10 cellular contexts compared by ENCODE assay signal in the genomic region with DNA sequence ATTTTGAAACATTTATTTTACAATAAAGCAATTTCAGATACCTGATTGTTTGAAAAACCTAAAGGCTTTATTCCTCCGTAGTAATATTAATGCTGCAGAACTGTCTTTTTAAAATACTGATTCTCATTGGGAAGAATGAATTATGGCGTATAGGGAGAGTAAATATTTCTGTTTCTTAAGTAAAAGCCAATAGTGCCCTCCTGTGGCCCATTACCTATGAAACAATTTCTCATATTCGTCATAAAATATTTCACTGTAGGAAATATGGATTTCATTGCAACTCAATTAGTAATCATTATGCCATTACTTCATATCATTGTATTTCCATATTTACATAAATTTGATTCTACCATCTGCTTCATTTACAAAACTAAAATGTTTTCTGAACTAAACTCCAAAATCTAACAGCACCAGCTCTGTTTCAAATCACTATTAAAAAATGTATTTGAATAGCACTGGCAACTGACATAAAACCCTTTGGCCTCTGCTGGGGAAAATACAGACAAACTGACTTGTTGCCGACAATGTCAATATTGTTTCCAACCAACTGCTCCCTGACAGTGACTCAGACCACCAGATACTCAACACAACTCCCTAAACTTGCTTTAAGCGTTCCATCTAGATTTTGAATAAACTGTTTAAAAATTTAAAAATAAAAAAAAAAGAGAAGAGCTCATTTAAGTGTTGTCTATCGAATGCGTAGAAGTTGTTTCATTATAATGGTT.
DNase-seq lines count a peak whose midpoint lies in the region; ATAC-seq lines count a peak whose summit lies in the region.
"Had no signal": no experiment of that assay in that cellular context is flagged by ENCODE, and none has a peak within 500 bp of the region (broad histone marks: within the 10 kb centered on the region; RNA-seq: fewer than 3 reads in every experiment).

No MANE protein-coding gene starts in this region.

- H3K9ac ChIP-seq in adipocyte (ENCODE audit: low read length), result peak overlapping the region; percentile 50

- no peak for ATAC-seq in esophagus mucosa
- ATAC-seq: sciatic nerve had no signal

- no peaks in the 10 kb centered on the region for H3K9me3 ChIP-seq in adipocyte (ENCODE audit: control insufficient read depth, low read length)

- H3K4me3 Mint-ChIP-seq in activated naive CD8-positive, alpha-beta T cell treated with anti-CD3 and anti-CD28 coated beads for 36 hours, result no peak overlapping the region

- no peaks in the 10 kb centered on the region for H3K27me3 ChIP-seq in adipocyte (replicated peaks; ENCODE audit: control insufficient read depth, insufficient read depth, low read length)

- no peaks in the 10 kb centered on the region for H3K4me1 Mint-ChIP-seq in activated naive CD8-positive, alpha-beta T cell treated with anti-CD3 and anti-CD28 coated beads for 36 hours

- no peak overlapping the region for H3K27ac Mint-ChIP-seq in activated naive CD8-positive, alpha-beta T cell treated with anti-CD3 and anti-CD28 coated beads for 36 hours

- H3K36me3 Mint-ChIP-seq in activated naive CD8-positive, alpha-beta T cell treated with anti-CD3 and anti-CD28 coated beads for 36 hours, result no peaks in the 10 kb centered on the region

- H3K4me3 ChIP-seq in adipocyte (ENCODE audit: low read length), result no peak overlapping the region

- no peaks in the 10 kb centered on the region for H3K27me3 Mint-ChIP-seq in activated naive CD8-positive, alpha-beta T cell treated with anti-CD3 and anti-CD28 coated beads for 36 hours

- peaks cover 34% of the 10 kb centered on the region for H3K36me3 ChIP-seq in adipocyte (ENCODE audit: control insufficient read depth, insufficient read depth, low read length, severe bottlenecking)

- peaks cover 30% of the 10 kb centered on the region for H3K4me1 ChIP-seq in adipocyte (ENCODE audit: control insufficient read depth, insufficient read depth, low read length)

- peak; percentile 7 for DNase-seq in Daoy (ENCODE audit: low read depth)
- peak; percentile 49 for DNase-seq in LoVo (ENCODE audit: low spot score)
- peak; percentile 72 for DNase-seq in adipocyte (ENCODE audit: low read depth)
- DNase-seq in myocyte (ENCODE audit: low read depth), result peak; percentile 46
- no peak for DNase-seq in activated naive CD4-positive, alpha-beta T cell treated with Interleukin-2 at 50 U/mL for 16 hours
- no peak for DNase-seq in stimulated activated CD4-positive, alpha-beta T cell treated with anti-CD3 and anti-CD28 coated beads, Interleukin-2, amount 100 ng/mL, for 24 hours
- DNase-seq in activated naive CD8-positive, alpha-beta T cell treated with anti-CD3 and anti-CD28 coated beads for 36 hours, result no peak
- DNase-seq: activated CD4-positive, alpha-beta T cell treated with anti-CD3 and anti-CD28 coated beads, Interleukin-2, amount 50 U/mL, for 48 hours had no signal

- H3K9me3 Mint-ChIP-seq in activated naive CD8-positive, alpha-beta T cell treated with anti-CD3 and anti-CD28 coated beads for 36 hours, result no peaks in the 10 kb centered on the region

Comparison
In these comparisons a context has a peak if more than half of its experiments do, and no peak if none do; other contexts are left out.
1. DNase-seq: peak in Daoy (single experiment), LoVo (single experiment), adipocyte (single experiment) and myocyte (single experiment); none in activated naive CD4-positive, alpha-beta T cell treated with Interleukin-2 at 50 U/mL for 16 hours (single experiment), stimulated activated CD4-positive, alpha-beta T cell treated with anti-CD3 and anti-CD28 coated beads, Interleukin-2, amount 100 ng/mL, for 24 hours (0 of 2) and activated naive CD8-positive, alpha-beta T cell treated with anti-CD3 and anti-CD28 coated beads for 36 hours (single experiment).